In the genomic region with DNA sequence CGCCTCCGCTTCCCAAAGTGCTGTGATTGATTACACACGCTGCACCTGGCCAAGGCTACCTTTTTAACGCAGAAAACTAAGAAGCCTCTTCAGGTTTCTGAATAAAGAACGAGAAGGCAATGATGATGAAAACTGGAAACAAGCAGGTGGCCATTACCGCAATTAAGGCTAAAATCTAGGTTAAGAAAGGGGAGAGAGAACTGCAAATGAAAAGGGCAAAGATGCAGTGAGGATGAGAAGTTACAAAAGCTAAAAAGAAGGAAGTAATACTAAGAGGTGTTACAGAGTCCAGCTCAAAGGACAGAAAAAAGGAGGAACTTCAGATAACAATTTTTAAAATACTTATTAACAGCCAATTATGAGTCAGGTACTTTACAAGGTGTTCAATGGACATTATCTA, we compare ENCODE assay signal across 13 cellular contexts.
A peak's percentile ranks its signal among the peaks of the same experiment; 100 is the strongest.
DNase-seq lines count a peak whose midpoint lies in the region; ATAC-seq and FAIRE-seq lines count a peak whose summit lies in the region.
"Had no signal": no experiment of that assay in that cellular context is flagged by ENCODE, and none has a peak within 500 bp of the region (broad histone marks: within the 10 kb centered on the region; RNA-seq: fewer than 3 reads in every experiment).

No MANE protein-coding gene starts in this region.

- no peak for FAIRE-seq in frontal cortex (lab: Jason Lieb, UNC)
- FAIRE-seq: kidney had no signal

- H3K27ac ChIP-seq in substantia nigra (ENCODE audit: low read depth, low read length, poor library complexity, severe bottlenecking) = peak overlapping the region; percentile 21

- H3K4me3 Mint-ChIP-seq in activated T-cell treated with anti-CD3 and anti-CD28 coated beads, Interleukin-2, amount 50 U/mL, for 4 hours = peak overlapping the region; percentile 75
- H3K4me3 Mint-ChIP-seq in activated T-helper 17 cell treated with anti-CD3 and anti-CD28 coated beads, Interleukin-2, amount 50 U/mL, for 72 hours = peak overlapping the region; percentile 85

- H3K27me3 Mint-ChIP-seq in activated T-cell treated with anti-CD3 and anti-CD28 coated beads, Interleukin-2, amount 50 U/mL, for 4 hours (ENCODE audit: low read depth) = no peaks in the 10 kb centered on the region
- no peaks in the 10 kb centered on the region for H3K27me3 Mint-ChIP-seq in activated T-helper 17 cell treated with anti-CD3 and anti-CD28 coated beads, Interleukin-2, amount 50 U/mL, for 72 hours

- H3K9me3 Mint-ChIP-seq in activated T-cell treated with anti-CD3 and anti-CD28 coated beads, Interleukin-2, amount 50 U/mL, for 4 hours = no peaks in the 10 kb centered on the region
- H3K9me3 Mint-ChIP-seq in activated T-helper 17 cell treated with anti-CD3 and anti-CD28 coated beads, Interleukin-2, amount 50 U/mL, for 72 hours = peaks cover 2% of the 10 kb centered on the region

- no peak for ATAC-seq in activated T-cell treated with anti-CD3 and anti-CD28 coated beads, Interleukin-2, amount 50 U/mL, for 4 hours
- peak; percentile 61 for ATAC-seq in HG03432 (IDR thresholded peaks at IDR 0.05; ENCODE audit: unreplicated experiment)
- ATAC-seq in activated T-helper 17 cell treated with anti-CD3 and anti-CD28 coated beads, Interleukin-2, amount 50 U/mL, for 72 hours (replicated peaks) = no peak

- DNase-seq in activated T-cell treated with anti-CD3 and anti-CD28 coated beads, Interleukin-2, amount 50 U/mL, for 4 hours = no peak
- DNase-seq in activated T-cell treated with anti-CD3 and anti-CD28 coated beads, Interleukin-2, amount 50 U/mL, for 48 hours = no peak
- DNase-seq in substantia nigra (lab: John Stamatoyannopoulos, UW) = no peak
- no peak for DNase-seq in NCI-H187 treated with DMSO at 0.1 percent for 48 hours (lab: John Stamatoyannopoulos, UW)
- DNase-seq in D341Med (ENCODE audit: low spot score) = no peak
- DNase-seq in frontal cortex (ENCODE audit: low spot score in 2 of 2) = no peak
- DNase-seq: esophagus squamous epithelium, IMR-90, kidney, NCI-H524, posterior cingulate gyrus had no signal

- H3K4me1 Mint-ChIP-seq in activated T-cell treated with anti-CD3 and anti-CD28 coated beads, Interleukin-2, amount 50 U/mL, for 4 hours (ENCODE audit: low read depth) = peaks cover 73% of the 10 kb centered on the region
- peaks cover 52% of the 10 kb centered on the region for H3K4me1 Mint-ChIP-seq in activated T-helper 17 cell treated with anti-CD3 and anti-CD28 coated beads, Interleukin-2, amount 50 U/mL, for 72 hours

- peak overlapping the region; percentile 98 for H3K27ac Mint-ChIP-seq in activated T-helper 17 cell treated with anti-CD3 and anti-CD28 coated beads, Interleukin-2, amount 50 U/mL, for 72 hours

- peaks cover 50% of the 10 kb centered on the region for H3K36me3 Mint-ChIP-seq in activated T-cell treated with anti-CD3 and anti-CD28 coated beads, Interleukin-2, amount 50 U/mL, for 4 hours (ENCODE audit: insufficient read depth)
- H3K36me3 Mint-ChIP-seq in activated T-helper 17 cell treated with anti-CD3 and anti-CD28 coated beads, Interleukin-2, amount 50 U/mL, for 72 hours (ENCODE audit: low read depth) = no peaks in the 10 kb centered on the region
